ENCODE assay signal across 19 cellular contexts in the genomic region with DNA sequence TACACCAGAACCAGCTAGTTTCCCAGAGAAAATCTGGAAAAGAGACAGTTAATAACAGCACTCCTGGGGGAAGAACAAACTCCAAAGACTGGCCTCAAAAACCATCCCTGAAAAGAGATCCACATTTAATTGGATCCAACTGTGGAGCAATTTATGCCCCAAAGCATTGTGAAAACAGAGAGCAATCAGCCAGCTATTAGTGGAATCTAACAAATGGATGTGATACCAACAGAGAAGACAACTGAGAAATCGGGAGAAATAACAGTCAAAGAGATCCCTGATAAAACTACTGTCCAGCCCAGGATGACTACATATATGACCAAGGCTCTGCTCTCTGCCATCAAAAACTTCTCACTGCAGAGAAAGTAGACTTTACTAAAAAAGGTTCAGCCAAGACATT.
"Had no signal": no experiment of that assay in that cellular context is flagged by ENCODE, and none has a peak within 500 bp of the region (broad histone marks: within the 10 kb centered on the region; RNA-seq: fewer than 3 reads in every experiment).

No MANE protein-coding gene starts in this region.

- H3K4me1 ChIP-seq: body of pancreas, colonic mucosa, gastroesophageal sphincter, left lung, prostate gland, tibial nerve, uterus had no signal

- H3K27ac ChIP-seq: body of pancreas, colonic mucosa, epithelial cell of prostate, gastroesophageal sphincter, heart left ventricle, left lung, prostate gland, tibial nerve, uterus had no signal

- H3K9me3 ChIP-seq: body of pancreas, colonic mucosa, left lung, prostate gland, tibial nerve, uterus had no signal

- DNase-seq: activated CD4-positive, alpha-beta T cell treated with anti-CD3 and anti-CD28 coated beads for 36 hours; activated CD4-positive, alpha-beta T cell treated with anti-CD3 and anti-CD28 coated beads, Interleukin-2, amount 50 U/mL, for 48 hours; activated naive CD4-positive, alpha-beta T cell; activated naive CD8-positive, alpha-beta T cell treated with anti-CD3 and anti-CD28 coated beads, Interleukin-2, amount 10 ng/mL, durations not matched to agents 7 days and 5 days; activated T-cell treated with anti-CD3 and anti-CD28 coated beads for 4 hours; body of pancreas; colonic mucosa; heart left ventricle; left lung; midbrain; nephron progenitor cell; occipital lobe; right cardiac atrium; stimulated activated CD4-positive, alpha-beta T cell treated with anti-CD3 and anti-CD28 coated beads, Interleukin-2, amount 100 ng/mL, for 24 hours; uterus had no signal

- H3K27me3 ChIP-seq: body of pancreas, colonic mucosa, gastroesophageal sphincter, heart left ventricle, left lung, tibial nerve, uterus had no signal

- H3K36me3 ChIP-seq: colonic mucosa, gastroesophageal sphincter, heart left ventricle, left lung, prostate gland, tibial nerve, uterus had no signal

- H3K4me3 ChIP-seq: body of pancreas, colonic mucosa, gastroesophageal sphincter, heart left ventricle, left lung, prostate gland, tibial nerve, uterus had no signal

- ATAC-seq: activated CD4-positive, alpha-beta T cell treated with anti-CD3 and anti-CD28 coated beads for 36 hours; body of pancreas; gastroesophageal sphincter; heart left ventricle; left lung; right cardiac atrium had no signal
